14 cellular contexts compared by ENCODE assay signal in genomic region chr9:69397384-69398214, GRCh38.
DNase-seq lines count a peak whose midpoint lies in the region; ATAC-seq and TF ChIP-seq lines count a peak whose summit lies in the region.
"Had no signal": no experiment of that assay in that cellular context is flagged by ENCODE, and none has a peak within 500 bp of the region (broad histone marks: within the 10 kb centered on the region; RNA-seq: fewer than 3 reads in every experiment).

No MANE protein-coding gene starts in this region.

- no peaks in the 10 kb centered on the region for H3K36me3 Mint-ChIP-seq in neural progenitor cell
- H3K36me3 Mint-ChIP-seq: activated naive CD8-positive, alpha-beta T cell had no signal

- peak overlapping the region; percentile 65 for H2AFZ ChIP-seq in neural progenitor cell (replicated peaks)

- no peak overlapping the region for H3K4me3 Mint-ChIP-seq in neural progenitor cell
- H3K4me3 Mint-ChIP-seq: activated naive CD8-positive, alpha-beta T cell had no signal

- DNase-seq in AG20443 (ENCODE audit: low spot score), result peak; percentile 56
- peak; percentile 60 for DNase-seq in SK-MEL-5 (ENCODE audit: low read depth, low spot score)
- peak; percentile 30 for DNase-seq in fibroblast of pulmonary artery (ENCODE audit: low read depth)
- DNase-seq in neural progenitor cell (ENCODE audit: low spot score), result no peak
- DNase-seq in BE2C, result no peak
- DNase-seq in NCI-H2029 treated with DMSO at 0.1 percent for 48 hours (lab: John Stamatoyannopoulos, UW), result no peak
- DNase-seq: ACHN, DMS153, NCI-H1436 treated with DMSO at 0.1 percent for 48 hours, WERI-Rb-1 had no signal

- H3K9me3 Mint-ChIP-seq in neural progenitor cell, result peaks cover 9% of the 10 kb centered on the region

- no peak for ATAC-seq in HG03432 (IDR thresholded peaks at IDR 0.05; ENCODE audit: unreplicated experiment)
- ATAC-seq in HG02970 (IDR thresholded peaks at IDR 0.05; ENCODE audit: low FRiP score, unreplicated experiment), result no peak

- no peak overlapping the region for H3K4me2 ChIP-seq in neural progenitor cell

- H3K27ac ChIP-seq in neural progenitor cell, result no peak overlapping the region
- H3K27ac ChIP-seq: SK-N-MC, WERI-Rb-1 had no signal

- H4K20me1 ChIP-seq in neural progenitor cell (ENCODE audit: low read depth), result no peaks in the 10 kb centered on the region

- peaks cover 4% of the 10 kb centered on the region for H3K27me3 Mint-ChIP-seq in neural progenitor cell (ENCODE audit: insufficient read depth, low read depth)
- H3K27me3 Mint-ChIP-seq: activated naive CD8-positive, alpha-beta T cell had no signal

- no peaks in the 10 kb centered on the region for H3K9me3 ChIP-seq in neural progenitor cell (ENCODE audit: low read depth)
- H3K9me3 ChIP-seq in BE2C, result no peaks in the 10 kb centered on the region

- no peaks in the 10 kb centered on the region for H3K27me3 ChIP-seq in neural progenitor cell
- no peaks in the 10 kb centered on the region for H3K27me3 ChIP-seq in BE2C

- no peaks in the 10 kb centered on the region for H3F3A ChIP-seq in neural progenitor cell (ENCODE audit: low read depth)

- no peak overlapping the region for H3K9ac ChIP-seq in neural progenitor cell

- no peak overlapping the region for H3K4me3 ChIP-seq in fibroblast of pulmonary artery (replicated peaks; ENCODE audit: low read depth, low read length)
- no peak overlapping the region for H3K4me3 ChIP-seq in neural progenitor cell
- H3K4me3 ChIP-seq in BE2C (ENCODE audit: low read depth, low read length), result no peak overlapping the region
- H3K4me3 ChIP-seq: SK-N-MC had no signal

- no peak for TF ChIP-seq CTCF in fibroblast of pulmonary artery (IDR thresholded peaks at IDR 0.05; ENCODE audit: low read length, missing control alignments)
- TF ChIP-seq CTCF in neural progenitor cell (IDR thresholded peaks at IDR 0.05), result no peak
- no peak for TF ChIP-seq CTCF in BE2C (IDR thresholded peaks at IDR 0.05; ENCODE audit: low read depth, low read length)

- H3K79me2 ChIP-seq in neural progenitor cell (ENCODE audit: low read depth), result no peaks in the 10 kb centered on the region

- H3K27ac Mint-ChIP-seq in neural progenitor cell, result no peak overlapping the region
- H3K27ac Mint-ChIP-seq: activated naive CD8-positive, alpha-beta T cell had no signal

- in situ Hi-C loops in SK-MEL-5 (cut with HindIII; ENCODE audit: low pct_unique_long_range_greater_than_20kb, low sequenced_read_pairs), result no loop called here

- H3K4me1 Mint-ChIP-seq in neural progenitor cell, result no peaks in the 10 kb centered on the region

- H3K4me1 ChIP-seq in neural progenitor cell (no peaks in the 10 kb centered on the region), BE2C (no peaks in the 10 kb centered on the region)

- H3K36me3 ChIP-seq in neural progenitor cell (no peaks in the 10 kb centered on the region), BE2C (no peaks in the 10 kb centered on the region)
- H3K36me3 ChIP-seq: WERI-Rb-1 had no signal

Comparison
In these comparisons a context has a peak if more than half of its experiments do, and no peak if none do; other contexts are left out.
1. DNase-seq: peak in AG20443 (single experiment), SK-MEL-5 (single experiment) and fibroblast of pulmonary artery (single experiment); none in neural progenitor cell (single experiment), BE2C (single experiment) and NCI-H2029 treated with DMSO at 0.1 percent for 48 hours (single experiment).